ENCODE assay signal across 27 cellular contexts in genomic region chr13:112859128-112859816, GRCh38.
A peak's percentile ranks its signal among the peaks of the same experiment; 100 is the strongest.
DNase-seq lines count a peak whose midpoint lies in the region; ATAC-seq, FAIRE-seq and TF ChIP-seq lines count a peak whose summit lies in the region.
"Had no signal": no experiment of that assay in that cellular context is flagged by ENCODE, and none has a peak within 500 bp of the region (broad histone marks: within the 10 kb centered on the region; RNA-seq: fewer than 3 reads in every experiment).

No MANE protein-coding gene starts in this region.

- H3K9ac ChIP-seq in kidney (ENCODE audit: low read length in 2 of 2), result no peak overlapping the region
- H3K9ac ChIP-seq: SK-N-SH had no signal

- in situ Hi-C loops in G401 (cut with HindIII; ENCODE audit: low sequenced_read_pairs), result no loop called here

- no peaks in the 10 kb centered on the region for H3K36me3 Mint-ChIP-seq in natural killer cell treated with Interleukin-12 subunit alpha and Interleukin-12 subunit beta and Interleukin-15 and Interleukin-18, amount 100 ng/mL, for 72 hours
- no peaks in the 10 kb centered on the region for H3K36me3 Mint-ChIP-seq in natural killer cell
- peaks cover 0 to 77% (median 34%) of the 10 kb centered on the region in 5 donors for H3K36me3 Mint-ChIP-seq in naive thymus-derived CD4-positive, alpha-beta T cell

- TF ChIP-seq CTCF in natural killer cell (IDR thresholded peaks at IDR 0.05) (no peak), kidney (IDR thresholded peaks at IDR 0.05; ENCODE audit: borderline replicate concordance, extremely low read depth, insufficient read depth) (no peak)

- no peaks in the 10 kb centered on the region for H3K9me3 Mint-ChIP-seq in natural killer cell treated with Interleukin-12 subunit alpha and Interleukin-12 subunit beta and Interleukin-15 and Interleukin-18, amount 100 ng/mL, for 72 hours
- H3K9me3 Mint-ChIP-seq in natural killer cell, result no peaks in the 10 kb centered on the region
- no peaks in the 10 kb centered on the region for H3K9me3 Mint-ChIP-seq in naive thymus-derived CD4-positive, alpha-beta T cell
- H3K9me3 Mint-ChIP-seq: activated naive CD4-positive, alpha-beta T cell treated with anti-CD3 and anti-CD28 coated beads, Interleukin-2, amount 50 U/mL, for 24 hours; activated T-helper 1 cell treated with anti-CD3 and anti-CD28 coated beads, Interleukin-12 subunit alpha, Interleukin-12 subunit beta, Interleukin-2, Interleukin-4 antibody, amounts not matched to agents 30 ng/mL and 10 ng/mL and 1 ng/mL, durations not matched to agents 14 hours and 24 hours and 36 hours; central memory CD8-positive, alpha-beta T cell; naive B cell; stimulated activated naive CD8-positive, alpha-beta T cell treated with anti-CD3 and anti-CD28 coated beads, Interleukin-15, amount 100 ng/mL, for 72 hours had no signal

- CTCF ChIA-PET in naive thymus-derived CD4-positive, alpha-beta T cell (lab: Charles Lee), result no interaction called here

- ATAC-seq in natural killer cell treated with Interleukin-12 subunit alpha and Interleukin-12 subunit beta and Interleukin-15 and Interleukin-18, amount 100 ng/mL, for 72 hours, result peak in 1 of 2 donors; percentile 43
- ATAC-seq in natural killer cell, result no peak
- no peak for ATAC-seq in naive thymus-derived CD4-positive, alpha-beta T cell
- ATAC-seq: pancreas; stimulated activated naive CD8-positive, alpha-beta T cell treated with anti-CD3 and anti-CD28 coated beads, Interleukin-15, amount 100 ng/mL, for 72 hours had no signal

- H3K27ac Mint-ChIP-seq in natural killer cell treated with Interleukin-12 subunit alpha and Interleukin-12 subunit beta and Interleukin-15 and Interleukin-18, amount 100 ng/mL, for 72 hours, result no peak overlapping the region
- H3K27ac Mint-ChIP-seq in natural killer cell, result no peak overlapping the region
- H3K27ac Mint-ChIP-seq in naive thymus-derived CD4-positive, alpha-beta T cell, result no peak overlapping the region
- H3K27ac Mint-ChIP-seq: activated CD4-positive, alpha-beta T cell treated with anti-CD3 and anti-CD28 coated beads, Interleukin-2, amount 10 ng/mL, durations not matched to agents 7 days and 5 days; activated naive CD4-positive, alpha-beta T cell treated with anti-CD3 and anti-CD28 coated beads, Interleukin-2, amount 50 U/mL, for 24 hours; activated T-helper 1 cell treated with anti-CD3 and anti-CD28 coated beads, Interleukin-12 subunit alpha, Interleukin-12 subunit beta, Interleukin-2, Interleukin-4 antibody, amounts not matched to agents 30 ng/mL and 10 ng/mL and 1 ng/mL, durations not matched to agents 14 hours and 24 hours and 36 hours; stimulated activated naive CD8-positive, alpha-beta T cell treated with anti-CD3 and anti-CD28 coated beads, Interleukin-15, amount 100 ng/mL, for 72 hours had no signal

- no peak for FAIRE-seq in kidney (lab: Jason Lieb, UNC)
- FAIRE-seq: A204.1, pancreas had no signal

- H3K9me3 ChIP-seq in kidney (ENCODE audit: control insufficient read depth in 1 of 2, low read length in 2 of 2), result no peaks in the 10 kb centered on the region
- H3K9me3 ChIP-seq in naive thymus-derived CD4-positive, alpha-beta T cell (ENCODE audit: control insufficient read depth in 2 of 3, low read length in 3 of 3), result no peaks in the 10 kb centered on the region
- H3K9me3 ChIP-seq: ascending aorta, BE2C, Caco-2, heart left ventricle, pancreas, SK-N-SH had no signal

- no peaks in the 10 kb centered on the region for H3K27me3 Mint-ChIP-seq in natural killer cell treated with Interleukin-12 subunit alpha and Interleukin-12 subunit beta and Interleukin-15 and Interleukin-18, amount 100 ng/mL, for 72 hours
- H3K27me3 Mint-ChIP-seq in natural killer cell (ENCODE audit: low read depth in 2 of 2), result no peaks in the 10 kb centered on the region
- H3K27me3 Mint-ChIP-seq in naive thymus-derived CD4-positive, alpha-beta T cell, result no peaks in the 10 kb centered on the region
- H3K27me3 Mint-ChIP-seq: activated CD4-positive, alpha-beta T cell treated with anti-CD3 and anti-CD28 coated beads, Interleukin-2, amount 10 ng/mL, durations not matched to agents 7 days and 5 days; activated naive CD4-positive, alpha-beta T cell treated with anti-CD3 and anti-CD28 coated beads, Interleukin-2, amount 50 U/mL, for 24 hours; central memory CD8-positive, alpha-beta T cell; naive B cell; stimulated activated naive CD8-positive, alpha-beta T cell treated with anti-CD3 and anti-CD28 coated beads, Interleukin-15, amount 100 ng/mL, for 72 hours had no signal

- intact Hi-C loops in natural killer cell (cut with micrococcal nuclease), result no loop called here
- intact Hi-C loops in kidney (cut with DNase I), result no loop called here
- intact Hi-C loops in posterior vena cava (cut with DNase I), result no loop called here
- intact Hi-C loops in naive thymus-derived CD4-positive, alpha-beta T cell (cut with micrococcal nuclease), result no loop called here

- POLR2A ChIA-PET in naive thymus-derived CD4-positive, alpha-beta T cell (lab: Charles Lee), result no interaction called here

- H3K27ac ChIP-seq in kidney (ENCODE audit: low read depth in 2 of 2, low read length in 2 of 2), result no peak overlapping the region
- no peak overlapping the region for H3K27ac ChIP-seq in naive thymus-derived CD4-positive, alpha-beta T cell (ENCODE audit: low read depth, low read length)
- H3K27ac ChIP-seq: ascending aorta, epithelial cell of prostate, heart left ventricle, pancreas, RWPE1, WERI-Rb-1 had no signal

- H3K4me3 ChIP-seq in kidney (ENCODE audit: low read length in 2 of 2), result no peak overlapping the region
- no peak overlapping the region for H3K4me3 ChIP-seq in naive thymus-derived CD4-positive, alpha-beta T cell (ENCODE audit: low read length)
- H3K4me3 ChIP-seq: ascending aorta, heart left ventricle, pancreas had no signal

- peaks cover 18 to 40% of the 10 kb centered on the region in 2 donors for H3K36me3 ChIP-seq in kidney (ENCODE audit: control insufficient read depth in 1 of 2, insufficient read depth in 2 of 2, low read length in 2 of 2)
- H3K36me3 ChIP-seq in naive thymus-derived CD4-positive, alpha-beta T cell (ENCODE audit: control insufficient read depth in 2 of 3, insufficient read depth in 3 of 3, low read length in 3 of 3), result peaks cover 6 to 81% (median 11%) of the 10 kb centered on the region in 3 experiments

- no peak overlapping the region for H3K4me3 Mint-ChIP-seq in natural killer cell treated with Interleukin-12 subunit alpha and Interleukin-12 subunit beta and Interleukin-15 and Interleukin-18, amount 100 ng/mL, for 72 hours
- H3K4me3 Mint-ChIP-seq in natural killer cell, result no peak overlapping the region
- H3K4me3 Mint-ChIP-seq in naive thymus-derived CD4-positive, alpha-beta T cell, result no peak overlapping the region
- H3K4me3 Mint-ChIP-seq: activated CD4-positive, alpha-beta T cell treated with anti-CD3 and anti-CD28 coated beads, Interleukin-2, amount 10 ng/mL, durations not matched to agents 7 days and 5 days; activated naive CD4-positive, alpha-beta T cell treated with anti-CD3 and anti-CD28 coated beads, Interleukin-2, amount 50 U/mL, for 24 hours; activated T-helper 1 cell treated with anti-CD3 and anti-CD28 coated beads, Interleukin-12 subunit alpha, Interleukin-12 subunit beta, Interleukin-2, Interleukin-4 antibody, amounts not matched to agents 30 ng/mL and 10 ng/mL and 1 ng/mL, durations not matched to agents 14 hours and 24 hours and 36 hours; central memory CD8-positive, alpha-beta T cell; stimulated activated naive CD8-positive, alpha-beta T cell treated with anti-CD3 and anti-CD28 coated beads, Interleukin-15, amount 100 ng/mL, for 72 hours had no signal

- DNase-seq in natural killer cell treated with Interleukin-12 subunit alpha and Interleukin-12 subunit beta and Interleukin-15 and Interleukin-18, amount 100 ng/mL, for 72 hours (ENCODE audit: low spot score), result peak; percentile 42
- no peak for DNase-seq in natural killer cell
- DNase-seq in kidney, result peak; percentile 66
- DNase-seq in posterior vena cava (ENCODE audit: low spot score), result peak; percentile 75
- no peak for DNase-seq in GOT3 (lab: John Stamatoyannopoulos, UW)
- no peak for DNase-seq in SKM-1 treated with dmso at 0.1 percent for 144 hours (lab: John Stamatoyannopoulos, UW; ENCODE audit: unreplicated experiment)
- DNase-seq in naive thymus-derived CD4-positive, alpha-beta T cell, result no peak
- DNase-seq in G401 (ENCODE audit: low spot score), result no peak
- DNase-seq: activated CD4-positive, alpha-beta T cell treated with anti-CD3 and anti-CD28 coated beads, Interleukin-2, amount 10 ng/mL, durations not matched to agents 7 days and 5 days; left cardiac atrium; naive B cell; NCI-H1048; pancreas; stimulated activated naive CD8-positive, alpha-beta T cell treated with anti-CD3 and anti-CD28 coated beads, Interleukin-15, amount 100 ng/mL, for 72 hours; trophoblast cell; WERI-Rb-1 had no signal

- H3K27me3 ChIP-seq in naive thymus-derived CD4-positive, alpha-beta T cell (ENCODE audit: control insufficient read depth in 2 of 2, insufficient read depth in 2 of 2, low read length in 2 of 2), result no peaks in the 10 kb centered on the region
- H3K27me3 ChIP-seq: ascending aorta, BE2C, heart left ventricle, pancreas had no signal

- H3K4me1 Mint-ChIP-seq in natural killer cell treated with Interleukin-12 subunit alpha and Interleukin-12 subunit beta and Interleukin-15 and Interleukin-18, amount 100 ng/mL, for 72 hours (ENCODE audit: low read depth in 2 of 2), result no peaks in the 10 kb centered on the region
- H3K4me1 Mint-ChIP-seq in natural killer cell, result no peaks in the 10 kb centered on the region
- H3K4me1 Mint-ChIP-seq in naive thymus-derived CD4-positive, alpha-beta T cell, result no peaks in the 10 kb centered on the region
- H3K4me1 Mint-ChIP-seq: activated CD4-positive, alpha-beta T cell treated with anti-CD3 and anti-CD28 coated beads, Interleukin-2, amount 10 ng/mL, durations not matched to agents 7 days and 5 days; activated naive CD4-positive, alpha-beta T cell treated with anti-CD3 and anti-CD28 coated beads, Interleukin-2, amount 50 U/mL, for 24 hours; central memory CD8-positive, alpha-beta T cell; stimulated activated naive CD8-positive, alpha-beta T cell treated with anti-CD3 and anti-CD28 coated beads, Interleukin-15, amount 100 ng/mL, for 72 hours had no signal

- no peaks in the 10 kb centered on the region for H3K4me1 ChIP-seq in kidney (ENCODE audit: control insufficient read depth in 1 of 2, insufficient read depth in 1 of 2, low read depth in 1 of 2, low read length in 2 of 2)
- no peaks in the 10 kb centered on the region for H3K4me1 ChIP-seq in naive thymus-derived CD4-positive, alpha-beta T cell (ENCODE audit: control insufficient read depth in 2 of 2, insufficient read depth in 2 of 2, low read length in 2 of 2)
- H3K4me1 ChIP-seq: ascending aorta, Caco-2, pancreas had no signal

Comparison
In these comparisons a context has a peak if more than half of its experiments do, and no peak if none do; other contexts are left out.
1. DNase-seq: peak in natural killer cell treated with Interleukin-12 subunit alpha and Interleukin-12 subunit beta and Interleukin-15 and Interleukin-18, amount 100 ng/mL, for 72 hours (single experiment), kidney (single experiment) and posterior vena cava (single experiment); none in natural killer cell (single experiment), GOT3 (single experiment), SKM-1 treated with dmso at 0.1 percent for 144 hours (single experiment), naive thymus-derived CD4-positive, alpha-beta T cell (0 of 9) and G401 (single experiment).